ENCODE assay signal across 8 cellular contexts in the genomic region with DNA sequence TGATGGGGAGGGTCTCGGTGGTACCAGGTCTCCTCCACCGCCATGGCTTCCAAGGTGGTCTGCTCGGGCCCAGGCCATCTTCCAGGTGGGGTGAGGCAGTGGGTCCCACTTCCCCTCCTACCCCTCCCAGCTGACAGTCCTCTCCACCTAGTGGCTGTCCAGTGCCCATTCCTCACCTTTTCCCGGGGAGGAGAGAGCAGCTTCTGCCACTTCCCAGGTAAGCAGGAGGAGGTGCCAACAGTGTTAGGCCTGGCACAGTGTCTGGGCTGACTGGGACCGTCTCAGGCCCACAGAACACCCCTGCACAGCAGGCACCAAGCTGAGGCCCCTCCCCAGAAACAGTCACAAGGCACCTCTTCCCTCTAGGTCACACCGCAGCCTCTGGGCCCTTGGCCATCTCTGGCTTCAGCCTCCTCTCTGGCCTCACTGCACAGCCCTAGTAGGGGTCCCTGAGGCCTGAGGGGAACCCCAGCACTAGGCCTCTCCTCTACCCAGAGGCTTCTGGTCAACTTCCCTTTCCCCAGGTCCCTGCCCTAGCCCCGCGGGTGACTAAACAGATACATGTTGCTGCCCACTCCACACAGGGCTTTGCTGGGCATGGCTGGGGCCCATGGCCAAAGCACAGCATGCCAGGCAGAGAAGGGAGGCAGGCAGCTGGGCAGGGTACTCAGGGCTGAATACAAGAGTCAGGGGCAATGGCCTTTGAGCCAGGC. TPM values are rescaled to one million over a fixed set of nuclear protein-coding genes. Genes with fewer than 3 reads are reported as not detected.
DNase-seq lines count a peak whose midpoint lies in the region; ATAC-seq and TF ChIP-seq lines count a peak whose summit lies in the region.

No MANE protein-coding gene starts in this region.

- H3K27me3 Mint-ChIP-seq in naive B cell: no peaks in the 10 kb centered on the region

- H3K4me3 Mint-ChIP-seq in naive B cell: peak overlapping the region; percentile 79 to 92 (median 84)

- H3K4me3 ChIP-seq in AG04450 (ENCODE audit: low read depth, low read length) (no peak overlapping the region), brain microvascular endothelial cell (ENCODE audit: low read depth, low read length) (no peak overlapping the region)

- DNase-seq in AG04450 (ENCODE audit: low read depth, low spot score) (no peak), brain microvascular endothelial cell (no peak), naive B cell (no peak), NCI-H1417 (lab: John Stamatoyannopoulos, UW) (no peak), NCI-H526 (lab: John Stamatoyannopoulos, UW) (no peak), NCI-H1092 (lab: John Stamatoyannopoulos, UW) (no peak)
- no peak for DNase-seq in activated effector memory CD4-positive, alpha-beta T cell treated with Interleukin-2 at 50 U/mL for 16 hours

- peaks cover 0 to 8% of the 10 kb centered on the region in 2 donors for H3K36me3 Mint-ChIP-seq in naive B cell

- H3K4me1 Mint-ChIP-seq in naive B cell: peaks cover 29 to 47% (median 35%) of the 10 kb centered on the region in 3 donors

- CTCF ChIA-PET in AG04450 (lab: Charles Lee): no interaction called here

- H3K9me3 Mint-ChIP-seq in naive B cell: no peaks in the 10 kb centered on the region

- in situ Hi-C loops in brain microvascular endothelial cell (cut with HindIII; ENCODE audit: low pct_ligation_motif_present, low sequenced_read_pairs): no loop called here

- TF ChIP-seq CTCF in AG04450 (IDR thresholded peaks at IDR 0.05; ENCODE audit: low read depth, low read length) (no peak), brain microvascular endothelial cell (IDR thresholded peaks at IDR 0.05; ENCODE audit: low read depth, low read length, missing control alignments) (peak; percentile 33)

- H3K27ac Mint-ChIP-seq in naive B cell: peak overlapping the region; percentile 97 to 99 (median 98)

- H3K36me3 ChIP-seq in KOPT-K1 (ENCODE audit: insufficient read depth, low read length) (peaks cover 73% of the 10 kb centered on the region), brain microvascular endothelial cell (replicated peaks) (peaks cover 54% of the 10 kb centered on the region)

- H3K9me3 ChIP-seq in AG04450 (ENCODE audit: control insufficient read depth, insufficient read depth, low read length) (no peaks in the 10 kb centered on the region; the same call in 1 of the 2 replicates), KOPT-K1 (ENCODE audit: insufficient read depth, low read length, poor library complexity, severe bottlenecking) (no peaks in the 10 kb centered on the region)

- no peaks in the 10 kb centered on the region for H3K27me3 ChIP-seq in AG04450 (ENCODE audit: control insufficient read depth, insufficient read depth, low read length)
- no peaks in the 10 kb centered on the region for H3K27me3 ChIP-seq in brain microvascular endothelial cell (replicated peaks)

- peak overlapping the region; percentile 21 for H3K27ac ChIP-seq in AG04450 (ENCODE audit: low read depth, low read length)
- H3K27ac ChIP-seq in KOPT-K1 (ENCODE audit: low read depth, low read length, poor library complexity, severe bottlenecking): peak overlapping the region; percentile 100
- H3K27ac ChIP-seq in brain microvascular endothelial cell: no peak overlapping the region

- ATAC-seq in naive B cell (ENCODE audit: low read depth in 2 of 2): no peak

- POLR2A ChIA-PET in AG04450 (lab: Yijun Ruan, JAX): no interaction called here

RNA-seq across cellular contexts. Expression of a gene that starts 2.3 kb away (rescaled TPM):
- polyA plus RNA-seq in AG04450 (2011; rRNA removed): 14.4 and 18.4 TPM in 2 replicates
- polyA minus RNA-seq in AG04450 (2011; rRNA and poly(A)+ RNA removed): 25.6 and 33.8 TPM in 2 replicates
- polyA plus RNA-seq in naive B cell (ENCODE audit: low read depth in 6 of 6): 10 to 100 TPM in 2 of 6 donors, 1 to 10 TPM in 4; 3.5 to 18.4 (median 8.4) TPM

RNA-seq across cellular contexts. Expression of a gene that starts 16.6 kb away (rescaled TPM):
- polyA plus RNA-seq in AG04450 (2011; rRNA removed) (16.5 and 20.0 TPM in 2 replicates), naive B cell (ENCODE audit: low read depth in 6 of 6) (under 1 TPM in 1 of 6 donors, not detected in 5; 0.18 TPM)
- polyA minus RNA-seq in AG04450 (2011; rRNA and poly(A)+ RNA removed): 12.1 and 14.3 TPM in 2 replicates

RNA-seq across cellular contexts. Expression of a gene that starts 20.5 kb away (rescaled TPM):
- 17.3 and 20.2 TPM in 2 replicates for polyA plus RNA-seq in AG04450 (2011; rRNA removed)
- polyA minus RNA-seq in AG04450 (2011; rRNA and poly(A)+ RNA removed): 61.0 and 67.4 TPM in 2 replicates
- polyA plus RNA-seq in naive B cell (ENCODE audit: low read depth in 6 of 6): 10 to 100 TPM; 17.9 to 63.4 (median 31.7) TPM

Comparison
In these comparisons a context has a peak if more than half of its experiments do, and no peak if none do; other contexts are left out.
1. RNA of a gene that starts 16.6 kb away (polyA plus RNA-seq): 16.5 to 20.0 TPM in AG04450; 0.18 TPM in naive B cell; every median in the first group is over 10 times any median in the second.